ENCODE assay signal across 2 cellular contexts in the genomic region with DNA sequence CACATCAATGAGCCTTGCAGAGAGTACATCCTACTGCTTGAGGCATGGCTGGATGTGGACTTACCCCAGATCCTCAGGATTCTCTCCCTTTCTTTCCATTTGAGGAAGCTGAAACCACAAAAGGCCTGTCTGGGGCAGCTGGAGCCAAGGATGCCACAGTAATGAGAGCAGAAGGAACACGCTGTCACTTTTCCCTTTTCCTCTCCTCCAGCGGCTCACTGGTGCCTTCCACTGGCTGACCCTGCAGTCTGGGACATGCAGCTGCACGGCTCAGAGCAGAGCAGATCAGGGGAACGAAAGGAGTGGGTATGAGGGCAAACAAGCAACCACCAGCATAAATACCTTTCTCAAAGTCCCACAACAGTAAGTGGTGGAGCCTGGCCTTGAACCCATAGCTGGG.
TF ChIP-seq lines count a peak whose summit lies in the region.

No MANE protein-coding gene starts in this region.

TF ChIP-seq in H1, 55 proteins besides CTCF, POLR2A, EP300 and RAD21:
- TF ChIP-seq RNF2 (IDR thresholded peaks at IDR 0.05; ENCODE audit: borderline replicate concordance, low read depth, low read length, missing control alignments, poor library complexity, severe bottlenecking) (no peak), HDAC2 (IDR thresholded peaks at IDR 0.05; ENCODE audit: borderline replicate concordance in 1 of 2, low read depth in 2 of 2, low read length in 2 of 2) (no peak), ZNF274 (IDR thresholded peaks at IDR 0.05; ENCODE audit: borderline replicate concordance, extremely low read depth, low read length) (no peak), MAX (IDR thresholded peaks at IDR 0.05) (no peak), SIRT6 (IDR thresholded peaks at IDR 0.05; ENCODE audit: low read length) (no peak), ASH2L (IDR thresholded peaks at IDR 0.05; ENCODE audit: low read length) (no peak), SP1 (IDR thresholded peaks at IDR 0.05; ENCODE audit: low read depth, low read length) (no peak), SIN3A (conservative IDR thresholded peaks at IDR 0.05 in 1 of 2, IDR thresholded peaks at IDR 0.05 in 1 of 2; ENCODE audit: low read depth in 1 of 2, low read length in 2 of 2) (no peak), KDM1A (IDR thresholded peaks at IDR 0.05; ENCODE audit: borderline replicate concordance, low read length) (no peak), EZH2 (IDR thresholded peaks at IDR 0.05; ENCODE audit: low read depth, low read length, severe bottlenecking) (no peak), NANOG (IDR thresholded peaks at IDR 0.05; ENCODE audit: insufficient read depth, low read depth, low read length, poor library complexity, severe bottlenecking) (no peak), TAF1 (IDR thresholded peaks at IDR 0.05; ENCODE audit: low read depth, low read length) (no peak), HDAC6 (IDR thresholded peaks at IDR 0.05; ENCODE audit: low read depth, low read length) (no peak), JUND (IDR thresholded peaks at IDR 0.05; ENCODE audit: low read length) (no peak), JUN (IDR thresholded peaks at IDR 0.05; ENCODE audit: low read depth, low read length) (no peak), CREB1 (IDR thresholded peaks at IDR 0.05) (no peak), ATF2 (IDR thresholded peaks at IDR 0.05; ENCODE audit: low read length) (no peak), E2F6 (IDR thresholded peaks at IDR 0.05) (no peak), TAF7 (optimal IDR thresholded peaks at IDR 0.05; ENCODE audit: borderline replicate concordance, low read depth, low read length) (no peak), CHD2 (IDR thresholded peaks at IDR 0.05; ENCODE audit: low read length) (no peak)

TF ChIP-seq in liver, 16 proteins besides CTCF, POLR2A, EP300 and RAD21:
- TF ChIP-seq HNF4G (IDR thresholded peaks at IDR 0.05) (no peak), RXRA (IDR thresholded peaks at IDR 0.05) (no peak), GABPA (IDR thresholded peaks at IDR 0.05 in 1 of 2, conservative IDR thresholded peaks at IDR 0.05 in 1 of 2) (no peak), SP1 (IDR thresholded peaks at IDR 0.05) (no peak), REST (IDR thresholded peaks at IDR 0.05) (no peak), FOXA1 (IDR thresholded peaks at IDR 0.05) (no peak), JUND (IDR thresholded peaks at IDR 0.05) (no peak), MAX (IDR thresholded peaks at IDR 0.05) (no peak), YY1 (IDR thresholded peaks at IDR 0.05) (no peak), EGR1 (IDR thresholded peaks at IDR 0.05; ENCODE audit: low read depth in 2 of 2) (no peak)
- TF ChIP-seq, protein P1, sequence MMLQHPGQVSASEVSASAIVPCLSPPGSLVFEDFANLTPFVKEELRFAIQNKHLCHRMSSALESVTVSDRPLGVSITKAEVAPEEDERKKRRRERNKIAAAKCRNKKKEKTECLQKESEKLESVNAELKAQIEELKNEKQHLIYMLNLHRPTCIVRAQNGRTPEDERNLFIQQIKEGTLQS (IDR thresholded peaks at IDR 0.05) = no peak
